Comparison of ENCODE assay signal across 8 cellular contexts in the genomic region with DNA sequence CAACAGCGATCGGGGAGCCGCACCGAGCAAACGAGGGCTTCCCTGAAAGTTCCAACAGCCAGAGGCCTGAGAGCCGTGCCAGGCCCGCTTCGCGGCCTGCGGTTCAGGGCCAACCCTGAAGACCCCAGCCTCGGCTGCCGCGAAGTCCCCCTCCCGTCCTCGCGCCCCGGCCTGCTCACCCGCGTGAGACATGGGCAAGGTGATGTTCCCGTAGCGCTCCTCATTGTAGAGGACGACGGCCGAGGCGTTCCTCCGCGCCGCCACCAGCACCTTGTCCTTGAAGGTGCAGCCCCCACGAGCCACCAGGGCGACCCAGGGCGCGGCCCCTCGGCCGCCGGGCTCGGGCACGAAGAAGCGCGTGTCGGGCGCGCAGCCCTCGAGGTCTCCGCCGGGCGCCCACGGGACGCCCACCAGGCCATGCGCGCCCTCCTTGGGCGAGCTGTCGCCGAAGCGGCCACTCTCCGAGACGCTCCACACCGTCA. TPM values are rescaled to one million over a fixed set of nuclear protein-coding genes. Genes with fewer than 3 reads are reported as not detected.
DNase-seq lines count a peak whose midpoint lies in the region; ATAC-seq, FAIRE-seq and TF ChIP-seq lines count a peak whose summit lies in the region.

No MANE protein-coding gene starts in this region.

- H3K4me3 ChIP-seq in Jurkat, Clone E6-1 (ENCODE audit: low read length): peak overlapping the region; percentile 57
- H3K4me3 ChIP-seq in cardiac muscle cell: peak overlapping the region; percentile 86
- H3K4me3 ChIP-seq in psoas muscle: peak overlapping the region; percentile 83

- H3K4me1 ChIP-seq in cardiac muscle cell (ENCODE audit: low read depth) (peaks cover 31% of the 10 kb centered on the region), psoas muscle (peaks cover 27% of the 10 kb centered on the region)

- no peaks in the 10 kb centered on the region for H3K27me3 ChIP-seq in cardiac muscle cell
- H3K27me3 ChIP-seq in psoas muscle (ENCODE audit: insufficient read depth in 3 of 3, low read length in 2 of 3): no peaks in the 10 kb centered on the region

- H3K36me3 ChIP-seq in cardiac muscle cell (no peaks in the 10 kb centered on the region), psoas muscle (ENCODE audit: insufficient read depth in 1 of 2, low read depth in 1 of 2) (no peaks in the 10 kb centered on the region)

- peak; percentile 15 for ATAC-seq in GM21529 (IDR thresholded peaks at IDR 0.05; ENCODE audit: unreplicated experiment)
- peak; percentile 34 to 51 (median 42) for ATAC-seq in psoas muscle

- no TSS peak for BruUV-seq in Calu3 (replicated peaks; lab: Mats Ljungman, UMichigan)

- no peaks in the 10 kb centered on the region for H3K9me3 Mint-ChIP-seq in Calu3 (ENCODE audit: low read depth, unreplicated experiment)

- WGBS in psoas muscle, 3 donors: 1% methylated on average over 36 to 57 of the region's 57 CpGs

- CTCF ChIA-PET in Calu3 (lab: Charles Lee): interaction anchor here (1.0 to 1.2 kb wide), 2 partner anchors 20 to 22 kb away, joined by 4 read pairs; no protein-coding TSS in a partner anchor

- peak overlapping the region; percentile 75 for H3K27ac ChIP-seq in cardiac muscle cell
- peak overlapping the region; percentile 93 for H3K27ac ChIP-seq in psoas muscle

- DNase-seq in Calu3 (no peak), cardiac muscle cell (ENCODE audit: low read depth in 1 of 2, low spot score in 1 of 2) (peak; percentile 11 to 41), psoas muscle (peak; percentile 37 to 63), frontal cortex (ENCODE audit: low spot score in 2 of 2) (no peak), NCI-H2029 (lab: John Stamatoyannopoulos, UW) (no peak)
- no peak for DNase-seq in Jurkat, Clone E6-1 (ENCODE audit: low read depth, low spot score)
- DNase-seq in activated effector memory CD4-positive, alpha-beta T cell treated with anti-CD3 and anti-CD28 coated beads, Interleukin-2, amount 50 U/mL, for 16 hours: peak; percentile 79

- intact Hi-C loops in Calu3 (cut with micrococcal nuclease; ENCODE audit: unreplicated experiment): no loop called here
- intact Hi-C loops in psoas muscle (cut with DNase I): loop anchor here (2.0 to 5.0 kb wide), 2 partner anchors 55 to 56 kb away; a partner anchor contains a TSS

- H3K27ac Mint-ChIP-seq in Calu3 (ENCODE audit: unreplicated experiment): peak overlapping the region; percentile 89

- no peak for FAIRE-seq in frontal cortex (lab: Jason Lieb, UNC)

- H3K36me3 Mint-ChIP-seq in Calu3 (ENCODE audit: insufficient read depth, unreplicated experiment): peaks cover 38% of the 10 kb centered on the region

- TF ChIP-seq CTCF in Calu3 (IDR thresholded peaks at IDR 0.05; ENCODE audit: unreplicated experiment) (no peak), cardiac muscle cell (IDR thresholded peaks at IDR 0.05; ENCODE audit: low read depth, low read length) (no peak), psoas muscle (IDR thresholded peaks at IDR 0.05) (no peak)

- peak overlapping the region; percentile 73 for H3K4me3 Mint-ChIP-seq in Calu3 (ENCODE audit: low read depth, unreplicated experiment)

- H3K4me1 Mint-ChIP-seq in Calu3 (ENCODE audit: low read depth, unreplicated experiment): peaks cover 35% of the 10 kb centered on the region

- H3K27me3 Mint-ChIP-seq in Calu3 (ENCODE audit: unreplicated experiment): no peaks in the 10 kb centered on the region

- H3K9me3 ChIP-seq in cardiac muscle cell (ENCODE audit: low read depth): no peaks in the 10 kb centered on the region
- H3K9me3 ChIP-seq in psoas muscle: no peaks in the 10 kb centered on the region

RNA-seq across cellular contexts. Expression of a gene that starts 0.5 kb away (rescaled TPM):
- total RNA-seq in Calu3 (2022): 69.0 and 79.8 TPM in 2 replicates
- 28.8 TPM for polyA plus RNA-seq in Jurkat, Clone E6-1 (2012; ENCODE audit: insufficient read depth, insufficient read length)
- total RNA-seq in cardiac muscle cell: 34.4 and 69.9 TPM in 2 replicates
- 44.4 and 82.9 TPM in 2 replicates for polyA plus RNA-seq in cardiac muscle cell
- total RNA-seq in psoas muscle: 10 to 100 TPM; 13.5 to 23.7 (median 20.0) TPM
- polyA plus RNA-seq in psoas muscle: 10 to 100 TPM; 10.7 to 22.8 (median 11.3) TPM
- total RNA-seq in frontal cortex: 45.2 TPM

RNA-seq across cellular contexts. Expression of a gene that starts 55.3 kb away (rescaled TPM):
- total RNA-seq in Calu3 (2022) (67.7 and 74.5 TPM in 2 replicates), cardiac muscle cell (51.4 and 52.7 TPM in 2 replicates), psoas muscle (10 to 100 TPM; 29.6 to 42.1 (median 34.8) TPM), frontal cortex (14.3 TPM)
- polyA plus RNA-seq in Jurkat, Clone E6-1 (2012; ENCODE audit: insufficient read depth, insufficient read length): 57.0 TPM
- polyA plus RNA-seq in cardiac muscle cell (74.2 and 78.0 TPM in 2 replicates), psoas muscle (10 to 100 TPM; 17.1 to 38.0 (median 17.6) TPM)

Comparison
In these comparisons a context has a peak if more than half of its experiments do, and no peak if none do; other contexts are left out.
1. DNase-seq: peak in activated effector memory CD4-positive, alpha-beta T cell treated with anti-CD3 and anti-CD28 coated beads, Interleukin-2, amount 50 U/mL, for 16 hours (single experiment), cardiac muscle cell (2 of 2) and psoas muscle (2 of 2); none in Calu3 (single experiment), Jurkat, Clone E6-1 (single experiment), frontal cortex (0 of 2) and NCI-H2029 (single experiment).
2. Peak in every context shown above with its lines, with median percentiles within 50 percentile points of each other: H3K4me3 ChIP-seq.